ENCODE assay signal across 14 cellular contexts in genomic region chr10:71431945-71432905, GRCh38. TPM values are rescaled to one million over a fixed set of nuclear protein-coding genes. Genes with fewer than 3 reads are reported as not detected.
DNase-seq lines count a peak whose midpoint lies in the region; ATAC-seq, FAIRE-seq and TF ChIP-seq lines count a peak whose summit lies in the region.
"Had no signal": no experiment of that assay in that cellular context is flagged by ENCODE, and none has a peak within 500 bp of the region (broad histone marks: within the 10 kb centered on the region; RNA-seq: fewer than 3 reads in every experiment).

No MANE protein-coding gene starts in this region.

- no peaks in the 10 kb centered on the region for H3K9me1 ChIP-seq in keratinocyte (ENCODE audit: control insufficient read depth, extremely low read depth, insufficient read depth, low read length)

- ATAC-seq in activated CD8-positive, alpha-beta memory T cell treated with anti-CD3 and anti-CD28 coated beads, Interleukin-2, amount 10 ng/mL, durations not matched to agents 7 days and 5 days, result no peak
- no peak for ATAC-seq in Right ventricle myocardium inferior
- ATAC-seq: T-cell had no signal

- no peak overlapping the region for H3K27ac Mint-ChIP-seq in activated CD8-positive, alpha-beta memory T cell treated with anti-CD3 and anti-CD28 coated beads, Interleukin-2, amount 10 ng/mL, durations not matched to agents 7 days and 5 days
- no peak overlapping the region for H3K27ac Mint-ChIP-seq in type B pancreatic cell
- H3K27ac Mint-ChIP-seq: T-cell had no signal

- CTCF ChIA-PET in activated CD8-positive, alpha-beta memory T cell treated with anti-CD3 and anti-CD28 coated beads, Interleukin-2, amount 10 ng/mL, durations not matched to agents 7 days and 5 days (lab: Charles Lee), result no interaction called here

- peaks cover 9% of the 10 kb centered on the region for H3K27me3 ChIP-seq in keratinocyte (ENCODE audit: control insufficient read depth, extremely low read depth, insufficient read depth, low read length)
- H3K27me3 ChIP-seq: esophagus muscularis mucosa, neutrophil had no signal

- FAIRE-seq in keratinocyte (lab: Jason Lieb, UNC), result no peak
- FAIRE-seq: colon had no signal

- no peak overlapping the region for H3K9ac ChIP-seq in keratinocyte (ENCODE audit: control insufficient read depth, extremely low read depth, insufficient read depth, low read length)

- no peaks in the 10 kb centered on the region for H3K79me2 ChIP-seq in keratinocyte (ENCODE audit: control insufficient read depth, insufficient read depth, low read length)

- H3K27ac ChIP-seq in keratinocyte (ENCODE audit: control insufficient read depth, insufficient read depth, low read length), result no peak overlapping the region
- H3K27ac ChIP-seq: esophagus muscularis mucosa, neutrophil had no signal

- no peak overlapping the region for H3K4me2 ChIP-seq in keratinocyte (ENCODE audit: control insufficient read depth, extremely low read depth, insufficient read depth, low read depth, low read length)

- H4K20me1 ChIP-seq in keratinocyte (ENCODE audit: control insufficient read depth, extremely low read depth, insufficient read depth, low read length), result no peaks in the 10 kb centered on the region

- no peaks in the 10 kb centered on the region for H3K4me1 ChIP-seq in keratinocyte (ENCODE audit: control insufficient read depth, extremely low read depth, insufficient read depth, low read length)

- dilution Hi-C loops in keratinocyte (cut with MboI; ENCODE audit: extremely low pct_ligation_motif_present, low sequenced_read_pairs), result no loop called here

- TF ChIP-seq CTCF in keratinocyte (optimal IDR thresholded peaks at IDR 0.05 in 1 of 3, IDR thresholded peaks at IDR 0.05 in 1 of 3, conservative IDR thresholded peaks at IDR 0.05 in 1 of 3; ENCODE audit: extremely low read depth in 1 of 3, insufficient read depth in 2 of 3, low read length in 3 of 3) (peak in 2 of 3 experiments; percentile 9 to 20), type B pancreatic cell (conservative IDR thresholded peaks at IDR 0.05) (peak; percentile 51)

- H3K4me1 Mint-ChIP-seq in activated CD8-positive, alpha-beta memory T cell treated with anti-CD3 and anti-CD28 coated beads, Interleukin-2, amount 10 ng/mL, durations not matched to agents 7 days and 5 days, result peaks cover 7% of the 10 kb centered on the region
- peaks cover 41% of the 10 kb centered on the region for H3K4me1 Mint-ChIP-seq in type B pancreatic cell (ENCODE audit: unreplicated experiment)

- peak; percentile 44 for DNase-seq in activated CD8-positive, alpha-beta memory T cell treated with anti-CD3 and anti-CD28 coated beads for 24 hours
- DNase-seq in activated CD8-positive, alpha-beta memory T cell treated with anti-CD3 and anti-CD28 coated beads, Interleukin-2, amount 50 U/mL, for 4 hours, result no peak
- peak; percentile 26 for DNase-seq in activated CD8-positive, alpha-beta memory T cell treated with anti-CD3 and anti-CD28 coated beads, Interleukin-2, amount 10 ng/mL, durations not matched to agents 7 days and 5 days
- DNase-seq in keratinocyte (ENCODE audit: low read depth, low spot score), result no peak
- DNase-seq in type B pancreatic cell (ENCODE audit: extremely low spot score, unreplicated experiment), result peak; percentile 44
- DNase-seq in cerebellar nuclear complex (lab: John Stamatoyannopoulos, UW), result no peak
- DNase-seq in Right ventricle myocardium inferior (ENCODE audit: missing footprints), result no peak
- DNase-seq in midbrain (lab: John Stamatoyannopoulos, UW), result no peak
- DNase-seq: OCI-M1 had no signal

- intact Hi-C loops in Right ventricle myocardium inferior (cut with DNase I), result no loop called here

- no peaks in the 10 kb centered on the region for H3K36me3 ChIP-seq in keratinocyte (ENCODE audit: control insufficient read depth in 2 of 2, extremely low read depth in 1 of 2, insufficient read depth in 2 of 2, low read length in 2 of 2)
- H3K36me3 ChIP-seq: esophagus muscularis mucosa, neutrophil had no signal

- H3K9me3 Mint-ChIP-seq in activated CD8-positive, alpha-beta memory T cell treated with anti-CD3 and anti-CD28 coated beads, Interleukin-2, amount 10 ng/mL, durations not matched to agents 7 days and 5 days (ENCODE audit: low read depth), result no peaks in the 10 kb centered on the region
- H3K9me3 Mint-ChIP-seq in type B pancreatic cell, result no peaks in the 10 kb centered on the region
- H3K9me3 Mint-ChIP-seq: T-cell had no signal

- H3K27me3 Mint-ChIP-seq in activated CD8-positive, alpha-beta memory T cell treated with anti-CD3 and anti-CD28 coated beads, Interleukin-2, amount 10 ng/mL, durations not matched to agents 7 days and 5 days, result no peaks in the 10 kb centered on the region
- H3K27me3 Mint-ChIP-seq in type B pancreatic cell, result peaks cover 16% of the 10 kb centered on the region

- H3K4me3 Mint-ChIP-seq in activated CD8-positive, alpha-beta memory T cell treated with anti-CD3 and anti-CD28 coated beads, Interleukin-2, amount 10 ng/mL, durations not matched to agents 7 days and 5 days, result no peak overlapping the region
- no peak overlapping the region for H3K4me3 Mint-ChIP-seq in type B pancreatic cell
- H3K4me3 Mint-ChIP-seq: T-cell had no signal

- H3K36me3 Mint-ChIP-seq in activated CD8-positive, alpha-beta memory T cell treated with anti-CD3 and anti-CD28 coated beads, Interleukin-2, amount 10 ng/mL, durations not matched to agents 7 days and 5 days, result no peaks in the 10 kb centered on the region
- no peaks in the 10 kb centered on the region for H3K36me3 Mint-ChIP-seq in type B pancreatic cell
- H3K36me3 Mint-ChIP-seq: T-cell had no signal

- H3K4me3 ChIP-seq in keratinocyte (ENCODE audit: control insufficient read depth in 2 of 3, extremely low read depth in 1 of 3, insufficient read depth in 2 of 3, low read depth in 1 of 3, low read length in 3 of 3), result no peak overlapping the region
- H3K4me3 ChIP-seq: esophagus muscularis mucosa, lung had no signal

- no peaks in the 10 kb centered on the region for H3K9me3 ChIP-seq in keratinocyte (ENCODE audit: control insufficient read depth, low read depth, low read length)
- H3K9me3 ChIP-seq: esophagus muscularis mucosa, neutrophil had no signal

- H2AFZ ChIP-seq in keratinocyte (ENCODE audit: control insufficient read depth, low read length), result no peak overlapping the region

RNA-seq across cellular contexts. Expression of gene CDH23, which starts 35.5 kb away (rescaled TPM):
- total RNA-seq in activated CD8-positive, alpha-beta memory T cell treated with anti-CD3 and anti-CD28 coated beads, Interleukin-2, amount 10 ng/mL, durations not matched to agents 7 days and 5 days, result under 1 TPM; 0.16 to 0.61 TPM
- 0.01 TPM in 3 replicates for polyA plus RNA-seq in keratinocyte
- polyA plus RNA-seq in keratinocyte (2011; ENCODE audit: low read depth), result not detected
- not detected in 2 replicates for polyA plus RNA-seq in keratinocyte (2011; cell fraction: cytosol; rRNA removed)
- 0.03 TPM in 1 of 2 replicates, not detected in the other for polyA plus RNA-seq in keratinocyte (2011; cell fraction: nucleus; rRNA removed)
- polyA plus RNA-seq in keratinocyte (2012; ENCODE audit: low replicate concordance), result 0.04 TPM in 1 of 2 replicates, not detected in the other
- polyA minus RNA-seq in keratinocyte, result 0.03 to 0.30 TPM in 2 of 3 replicates, not detected in the other
- polyA minus RNA-seq in keratinocyte (2011; cell fraction: cytosol; rRNA and poly(A)+ RNA removed), result not detected
- polyA minus RNA-seq in keratinocyte (2011; cell fraction: nucleus; rRNA and poly(A)+ RNA removed), result under 0.01 TPM in 1 of 2 replicates, not detected in the other
- total RNA-seq in type B pancreatic cell (ENCODE audit: low replicate concordance) (7.4 and 9.4 TPM in 2 replicates), Right ventricle myocardium inferior (4.8 TPM)

Comparison
In these comparisons a context has a peak if more than half of its experiments do, and no peak if none do; other contexts are left out.
1. DNase-seq: peak in activated CD8-positive, alpha-beta memory T cell treated with anti-CD3 and anti-CD28 coated beads for 24 hours (single experiment), activated CD8-positive, alpha-beta memory T cell treated with anti-CD3 and anti-CD28 coated beads, Interleukin-2, amount 10 ng/mL, durations not matched to agents 7 days and 5 days (single experiment) and type B pancreatic cell (single experiment); none in activated CD8-positive, alpha-beta memory T cell treated with anti-CD3 and anti-CD28 coated beads, Interleukin-2, amount 50 U/mL, for 4 hours (single experiment), keratinocyte (single experiment), cerebellar nuclear complex (0 of 2), Right ventricle myocardium inferior (single experiment) and midbrain (single experiment).